In genomic region chr7:99438573-99439480, GRCh38 we compare ENCODE assay signal across 1 cellular context.
TF ChIP-seq lines count a peak whose summit lies in the region.

CPSF4 (plus strand) TSS chr7:99438943; CDS start chr7:99439083, 140 bp downstream.
PTCD1 (minus strand) TSS chr7:99438798; CDS start chr7:99435242, 3,556 bp downstream.

TF ChIP-seq in GM23338, 12 proteins besides CTCF, POLR2A, EP300 and RAD21 (continued from another document):
- TF ChIP-seq ZNF462 (CRISPR knock-in tag; IDR thresholded peaks at IDR 0.05): no peak
- TF ChIP-seq EZH2phosphoT487 (IDR thresholded peaks at IDR 0.05; ENCODE audit: unreplicated experiment): no peak
- peak; percentile 93 for TF ChIP-seq ETS1 (IDR thresholded peaks at IDR 0.05)
